Comparison of ENCODE assay signal across 8 cellular contexts in genomic region chr7:117019786-117020604, GRCh38.
A peak's percentile ranks its signal among the peaks of the same experiment; 100 is the strongest.
DNase-seq lines count a peak whose midpoint lies in the region; ATAC-seq and TF ChIP-seq lines count a peak whose summit lies in the region.

No MANE protein-coding gene starts in this region.

- ATAC-seq in upper lobe of right lung (peak; percentile 85), HG02870 (IDR thresholded peaks at IDR 0.05; ENCODE audit: unreplicated experiment) (no peak)

- no peak overlapping the region for H3K4me3 Mint-ChIP-seq in endodermal cell

- intact Hi-C loops in upper lobe of right lung (cut with DNase I) = no loop called here

- H3K79me2 ChIP-seq in GM23248 (ENCODE audit: insufficient read depth) = peaks cover 80% of the 10 kb centered on the region

- H3K4me2 ChIP-seq in GM23248 (ENCODE audit: unreplicated experiment) = peak overlapping the region; percentile 93

- no peaks in the 10 kb centered on the region for H3K9me2 ChIP-seq in GM23248 (ENCODE audit: insufficient read depth)

- H3K9me3 ChIP-seq in GM23248 (ENCODE audit: low read depth) (no peaks in the 10 kb centered on the region), endodermal cell (ENCODE audit: control insufficient read depth, low read length) (no peaks in the 10 kb centered on the region), upper lobe of right lung (no peaks in the 10 kb centered on the region)

- in situ Hi-C loops in GM23248 (cut with MboI) = no loop called here

- H2AFZ ChIP-seq in GM23248 = peak overlapping the region; percentile 86

- 11 to 14% methylated on average over 18 of the region's 18 CpGs for WGBS in GM23248 (ENCODE audit: low coverage in 1 of 2, low lambda C conversion rate in 2 of 2, missing lambda C conversion rate in 2 of 2), 2 experiments
- WGBS in endodermal cell (ENCODE audit: insufficient coverage in 1 of 2, insufficient read length in 1 of 2), 2 experiments = 35 to 44% methylated on average over 13 to 18 of the region's 18 CpGs

- no peaks in the 10 kb centered on the region for H3K9me3 Mint-ChIP-seq in endodermal cell

- H3K27me3 ChIP-seq in GM23248 (replicated peaks; ENCODE audit: insufficient read depth) (no peaks in the 10 kb centered on the region), endodermal cell (ENCODE audit: control insufficient read depth, insufficient read depth, low read length, poor library complexity, severe bottlenecking) (peaks cover 55% of the 10 kb centered on the region), upper lobe of right lung (no peaks in the 10 kb centered on the region)

- H3K4me1 Mint-ChIP-seq in endodermal cell = peaks cover 12% of the 10 kb centered on the region

- H3K4me3 ChIP-seq in GM23248 = peak overlapping the region; percentile 62
- H3K4me3 ChIP-seq in endodermal cell (ENCODE audit: low read length) = no peak overlapping the region
- peak overlapping the region; percentile 21 for H3K4me3 ChIP-seq in upper lobe of right lung

- H3K36me3 Mint-ChIP-seq in endodermal cell (ENCODE audit: low read depth) = no peaks in the 10 kb centered on the region

- H3F3A ChIP-seq in GM23248 (ENCODE audit: insufficient read depth) = no peaks in the 10 kb centered on the region

- DNase-seq in GM23248 (peak; percentile 97), NCI-H748 treated with DMSO at 0.1 percent for 48 hours (lab: John Stamatoyannopoulos, UW) (peak; percentile 93), endodermal cell (peak; percentile 63), medulla oblongata (ENCODE audit: extremely low spot score) (peak; percentile 94), upper lobe of right lung (no peak), NCI-H1048 (lab: John Stamatoyannopoulos, UW) (no peak), NAMALWA (ENCODE audit: low spot score) (no peak)

- H3K27me3 Mint-ChIP-seq in endodermal cell (ENCODE audit: insufficient read depth) = peaks cover 18% of the 10 kb centered on the region

- H3K27ac ChIP-seq in GM23248 (peak overlapping the region; percentile 70), endodermal cell (ENCODE audit: low read depth, low read length) (peak overlapping the region; percentile 99), upper lobe of right lung (no peak overlapping the region)

- H3K9ac ChIP-seq in GM23248 (peak overlapping the region; percentile 74), endodermal cell (ENCODE audit: extremely low read depth, low read length, poor library complexity, severe bottlenecking) (peak overlapping the region; percentile 26)

- H4K20me1 ChIP-seq in GM23248 (ENCODE audit: insufficient read depth) = 0 out of 2 replicates have a peak, but pooled peaks cover 3% of the 10 kb centered on the region

- H3K4me1 ChIP-seq in GM23248 (ENCODE audit: insufficient read depth) (peaks cover 24% of the 10 kb centered on the region), endodermal cell (ENCODE audit: control insufficient read depth, insufficient read depth, low read length) (peaks cover 7% of the 10 kb centered on the region), upper lobe of right lung (peaks cover 12% of the 10 kb centered on the region)

- H3K36me3 ChIP-seq in GM23248 (ENCODE audit: low read depth) (no peaks in the 10 kb centered on the region), endodermal cell (ENCODE audit: control insufficient read depth, insufficient read depth, low read length) (no peaks in the 10 kb centered on the region), upper lobe of right lung (no peaks in the 10 kb centered on the region)

- H3K27ac Mint-ChIP-seq in endodermal cell = no peak overlapping the region

- TF ChIP-seq CTCF in endodermal cell (conservative IDR thresholded peaks at IDR 0.05) (no peak), upper lobe of right lung (IDR thresholded peaks at IDR 0.05) (no peak)

Comparison
In these comparisons a context has a peak if more than half of its experiments do, and no peak if none do; other contexts are left out.
1. DNase-seq: peak in GM23248 (single experiment), NCI-H748 treated with DMSO at 0.1 percent for 48 hours (single experiment), endodermal cell (single experiment) and medulla oblongata (single experiment); none in upper lobe of right lung (single experiment), NCI-H1048 (single experiment) and NAMALWA (single experiment).